In the genomic region with DNA sequence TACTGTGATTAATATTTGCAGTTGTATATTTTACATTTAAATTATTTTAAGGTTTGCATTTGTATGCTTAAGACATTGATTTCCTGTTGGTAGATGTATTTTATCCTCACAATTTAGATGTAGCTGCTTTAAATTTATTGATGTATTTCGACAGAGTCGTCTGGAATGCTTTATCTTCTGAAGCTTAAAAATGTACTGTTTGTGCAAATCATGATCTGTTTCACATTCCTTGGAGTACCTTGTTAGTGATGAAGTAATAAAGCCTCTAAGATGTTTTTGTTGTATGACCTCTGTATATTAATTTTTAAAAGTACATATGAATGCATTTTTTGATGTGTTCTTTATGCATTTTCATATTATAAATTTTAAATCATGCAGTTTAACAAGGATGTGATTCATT, we compare ENCODE assay signal across 8 cellular contexts. TPM values are rescaled to one million over a fixed set of nuclear protein-coding genes. Genes with fewer than 3 reads are reported as not detected.
DNase-seq lines count a peak whose midpoint lies in the region; ATAC-seq and TF ChIP-seq lines count a peak whose summit lies in the region.

No MANE protein-coding gene starts in this region.

- DNase-seq in stimulated activated naive CD8-positive, alpha-beta T cell treated with anti-CD3 and anti-CD28 coated beads, Interleukin-15, Interleukin-2, amounts not matched to agents 100 U/mL and 50 U/mL, for 24 hours: no peak
- DNase-seq in aorta: no peak
- no peak for DNase-seq in cerebellum (ENCODE audit: low spot score)
- no peak for DNase-seq in middle frontal gyrus (ENCODE audit: extremely low spot score, low spot score)

- H3K4me1 ChIP-seq in mesodermal cell (ENCODE audit: control insufficient read depth, insufficient read depth, low read length, poor library complexity, severe bottlenecking) (peaks cover 19% of the 10 kb centered on the region), aorta (ENCODE audit: control insufficient read depth in 1 of 2, insufficient read depth in 2 of 2, low read length in 2 of 2) (no peaks in the 10 kb centered on the region)

- peaks cover 0 to 1% of the 10 kb centered on the region in 2 donors for H3K27me3 ChIP-seq in aorta (ENCODE audit: control insufficient read depth in 1 of 2, insufficient read depth in 2 of 2, low read length in 1 of 2)

- no peaks in the 10 kb centered on the region for H3K27me3 Mint-ChIP-seq in stimulated activated naive CD8-positive, alpha-beta T cell treated with anti-CD3 and anti-CD28 coated beads, Interleukin-15, Interleukin-2, amounts not matched to agents 100 ng/mL and 50 ng/mL, for 24 hours
- peaks cover 28% of the 10 kb centered on the region for H3K27me3 Mint-ChIP-seq in brain

- H3K4me3 Mint-ChIP-seq in stimulated activated naive CD8-positive, alpha-beta T cell treated with anti-CD3 and anti-CD28 coated beads, Interleukin-15, Interleukin-2, amounts not matched to agents 100 ng/mL and 50 ng/mL, for 24 hours: peak overlapping the region; percentile 95
- H3K4me3 Mint-ChIP-seq in brain: peak overlapping the region; percentile 91 to 100 (median 95)

- no peak for TF ChIP-seq POLR2A in GM18505 (IDR thresholded peaks at IDR 0.05; ENCODE audit: borderline replicate concordance, extremely low read depth, insufficient read depth, insufficient read length)

- H3K9me3 ChIP-seq in mesodermal cell (ENCODE audit: control insufficient read depth, low read length): no peaks in the 10 kb centered on the region
- H3K9me3 ChIP-seq in aorta (ENCODE audit: control insufficient read depth, low read length): no peaks in the 10 kb centered on the region

- no peak overlapping the region for H3K27ac ChIP-seq in mesodermal cell (ENCODE audit: low read depth, low read length, severe bottlenecking)
- H3K27ac ChIP-seq in aorta (ENCODE audit: low read depth in 1 of 2, low read length in 2 of 2): no peak overlapping the region

- peaks cover 60% of the 10 kb centered on the region for H3K4me1 Mint-ChIP-seq in stimulated activated naive CD8-positive, alpha-beta T cell treated with anti-CD3 and anti-CD28 coated beads, Interleukin-15, Interleukin-2, amounts not matched to agents 100 ng/mL and 50 ng/mL, for 24 hours (ENCODE audit: low read depth)
- peaks cover 70% of the 10 kb centered on the region for H3K4me1 Mint-ChIP-seq in brain

- H3K9me3 Mint-ChIP-seq in stimulated activated naive CD8-positive, alpha-beta T cell treated with anti-CD3 and anti-CD28 coated beads, Interleukin-15, Interleukin-2, amounts not matched to agents 100 ng/mL and 50 ng/mL, for 24 hours: peaks cover 11% of the 10 kb centered on the region
- H3K9me3 Mint-ChIP-seq in brain: peaks cover 0 to 6% (median 3%) of the 10 kb centered on the region in 5 experiments

- TF ChIP-seq CTCF in brain (conservative IDR thresholded peaks at IDR 0.05): no peak

- peak overlapping the region; percentile 66 for H3K27ac Mint-ChIP-seq in stimulated activated naive CD8-positive, alpha-beta T cell treated with anti-CD3 and anti-CD28 coated beads, Interleukin-15, Interleukin-2, amounts not matched to agents 100 ng/mL and 50 ng/mL, for 24 hours
- peak overlapping the region; percentile 54 to 100 (median 99) for H3K27ac Mint-ChIP-seq in brain

- intact Hi-C loops in aorta (cut with DNase I): loop anchor here in 1 of 2 donors (5.0 kb wide), 1 partner anchor 95 kb away; no protein-coding TSS in a partner anchor

- H3K36me3 ChIP-seq in mesodermal cell (ENCODE audit: control insufficient read depth, insufficient read depth, low read length) (peaks cover 25% of the 10 kb centered on the region), aorta (ENCODE audit: control insufficient read depth in 1 of 2, insufficient read depth in 2 of 2, low read length in 1 of 2) (no peaks in the 10 kb centered on the region)

- H3K4me3 ChIP-seq in mesodermal cell (ENCODE audit: extremely low read depth, insufficient read depth, low read length, poor library complexity, severe bottlenecking) (peak overlapping the region; percentile 70), aorta (ENCODE audit: low read length in 2 of 2) (peak overlapping the region; percentile 54 to 61)

- H3K36me3 Mint-ChIP-seq in stimulated activated naive CD8-positive, alpha-beta T cell treated with anti-CD3 and anti-CD28 coated beads, Interleukin-15, Interleukin-2, amounts not matched to agents 100 ng/mL and 50 ng/mL, for 24 hours (ENCODE audit: low read depth): peaks cover 80% of the 10 kb centered on the region
- H3K36me3 Mint-ChIP-seq in brain: peaks cover 63% of the 10 kb centered on the region

- ATAC-seq in stimulated activated naive CD8-positive, alpha-beta T cell treated with anti-CD3 and anti-CD28 coated beads, Interleukin-15, Interleukin-2, amounts not matched to agents 100 U/mL and 50 U/mL, for 24 hours: no peak
- ATAC-seq in aorta (ENCODE audit: low FRiP score) (no peak), GM18505 (IDR thresholded peaks at IDR 0.05; ENCODE audit: unreplicated experiment) (no peak)

- WGBS in mesodermal cell (ENCODE audit: insufficient coverage in 2 of 2), 2 experiments: 0% methylated on average over 2 of the region's 2 CpGs; no CpG with 5 or more reads in 1 of the 2 experiments
- 0% methylated on average over 2 of the region's 2 CpGs for WGBS in aorta, 2 donors

RNA-seq across cellular contexts. Expression of gene CHD2, which starts 1.9 kb away (rescaled TPM):
- polyA plus RNA-seq in brain (ENCODE audit: insufficient read depth, low read depth, low replicate concordance): 28.2 TPM
- polyA plus RNA-seq in mesodermal cell (2013, experiment 1 of 2): 45.4 TPM
- polyA plus RNA-seq in mesodermal cell (2013, experiment 2 of 2): 37.3 TPM
- 100 to 1,000 TPM; 120 to 144 TPM for total RNA-seq in aorta
- 10 to 100 TPM; 38.0 to 42.6 TPM for polyA plus RNA-seq in aorta
- 198 TPM for total RNA-seq in cerebellum
